ENCODE assay signal across 15 cellular contexts in genomic region chr7:7333610-7334009, GRCh38.
A peak's percentile ranks its signal among the peaks of the same experiment; 100 is the strongest.
DNase-seq lines count a peak whose midpoint lies in the region; ATAC-seq lines count a peak whose summit lies in the region.
"Had no signal": no experiment of that assay in that cellular context is flagged by ENCODE, and none has a peak within 500 bp of the region (broad histone marks: within the 10 kb centered on the region; RNA-seq: fewer than 3 reads in every experiment).

No MANE protein-coding gene starts in this region.

- H3K27me3 Mint-ChIP-seq in activated T-cell treated with anti-CD3 and anti-CD28 coated beads, Interleukin-2, amount 50 U/mL, for 72 hours (ENCODE audit: low read depth): peaks cover 10% of the 10 kb centered on the region
- H3K27me3 Mint-ChIP-seq in immature natural killer cell (ENCODE audit: low read depth in 3 of 3): peaks cover 0 to 2% (median 2%) of the 10 kb centered on the region in 3 donors
- H3K27me3 Mint-ChIP-seq: CD4-positive, alpha-beta T cell had no signal

- H3K36me3 Mint-ChIP-seq in activated T-cell treated with anti-CD3 and anti-CD28 coated beads, Interleukin-2, amount 50 U/mL, for 72 hours (ENCODE audit: insufficient read depth in 2 of 2): no peaks in the 10 kb centered on the region
- H3K36me3 Mint-ChIP-seq in immature natural killer cell: no peaks in the 10 kb centered on the region
- H3K36me3 Mint-ChIP-seq: CD8-positive, alpha-beta T cell had no signal

- no peak overlapping the region for H3K4me3 Mint-ChIP-seq in activated T-cell treated with anti-CD3 and anti-CD28 coated beads, Interleukin-2, amount 50 U/mL, for 72 hours
- peak overlapping the region in 1 of 5 donors; percentile 28 for H3K4me3 Mint-ChIP-seq in immature natural killer cell
- H3K4me3 Mint-ChIP-seq: B cell; CD4-positive, alpha-beta T cell; CD8-positive, alpha-beta T cell had no signal

- peaks cover 2 to 5% of the 10 kb centered on the region in 2 donors for H3K9me3 Mint-ChIP-seq in activated T-cell treated with anti-CD3 and anti-CD28 coated beads, Interleukin-2, amount 50 U/mL, for 72 hours
- H3K9me3 Mint-ChIP-seq in immature natural killer cell: no peaks in the 10 kb centered on the region
- H3K9me3 Mint-ChIP-seq: CD4-positive, alpha-beta T cell; CD8-positive, alpha-beta T cell had no signal

- no peak overlapping the region for H3K27ac Mint-ChIP-seq in activated T-cell treated with anti-CD3 and anti-CD28 coated beads, Interleukin-2, amount 50 U/mL, for 72 hours
- H3K27ac Mint-ChIP-seq in immature natural killer cell: no peak overlapping the region
- H3K27ac Mint-ChIP-seq: B cell; CD4-positive, alpha-beta T cell; CD8-positive, alpha-beta T cell had no signal

- H3K4me1 Mint-ChIP-seq in activated T-cell treated with anti-CD3 and anti-CD28 coated beads, Interleukin-2, amount 50 U/mL, for 72 hours (ENCODE audit: low read depth): peaks cover 15% of the 10 kb centered on the region
- peaks cover 5 to 14% of the 10 kb centered on the region in 2 donors for H3K4me1 Mint-ChIP-seq in immature natural killer cell
- H3K4me1 Mint-ChIP-seq: B cell had no signal

- peak; percentile 29 to 57 for ATAC-seq in activated T-cell treated with anti-CD3 and anti-CD28 coated beads, Interleukin-2, amount 50 U/mL, for 72 hours (replicated peaks in 1 of 2)
- ATAC-seq: A549; CD8-positive, alpha-beta T cell had no signal

- peak; percentile 57 for DNase-seq in NCI-H2171 treated with DMSO at 0.1 percent for 48 hours (lab: John Stamatoyannopoulos, UW)
- no peak for DNase-seq in NCI-H2171 (lab: John Stamatoyannopoulos, UW)
- no peak for DNase-seq in activated T-cell treated with anti-CD3 and anti-CD28 coated beads, Interleukin-2, amount 50 U/mL, for 72 hours
- DNase-seq in activated T-cell treated with anti-CD3 and anti-CD28 coated beads, Interleukin-2, amount 50 U/mL, for 48 hours: no peak
- DNase-seq in immature natural killer cell: peak in 2 of 3 donors; percentile 2 to 3
- DNase-seq in epidermal melanocyte (ENCODE audit: insufficient read length, low spot score): no peak
- DNase-seq: AML-193; Caco-2; Calu3; CD4-positive, alpha-beta T cell; CD8-positive, alpha-beta T cell; DMS79 treated with DMSO at 0.1 percent for 48 hours; GF-D8 had no signal

Comparison
In these comparisons a context has a peak if more than half of its experiments do, and no peak if none do; other contexts are left out.
1. DNase-seq: peak in NCI-H2171 treated with DMSO at 0.1 percent for 48 hours (single experiment) and immature natural killer cell (2 of 3); none in NCI-H2171 (single experiment), activated T-cell treated with anti-CD3 and anti-CD28 coated beads, Interleukin-2, amount 50 U/mL, for 72 hours (0 of 2), activated T-cell treated with anti-CD3 and anti-CD28 coated beads, Interleukin-2, amount 50 U/mL, for 48 hours (0 of 2) and epidermal melanocyte (single experiment).